In genomic region chr10:28544058-28544457, GRCh38 we compare ENCODE assay signal across 26 cellular contexts.
"Had no signal": no experiment of that assay in that cellular context is flagged by ENCODE, and none has a peak within 500 bp of the region (broad histone marks: within the 10 kb centered on the region; RNA-seq: fewer than 3 reads in every experiment).

No MANE protein-coding gene starts in this region.

- H3K27ac ChIP-seq: gastroesophageal sphincter, hepatocyte, ovary, skin epidermis, testis, vagina had no signal

- H3K9me3 ChIP-seq: gastroesophageal sphincter, ovary, testis, vagina had no signal

- H3K27me3 Mint-ChIP-seq: activated CD4-positive, alpha-beta T cell treated with anti-CD3 and anti-CD28 coated beads for 36 hours; activated naive CD4-positive, alpha-beta T cell treated with anti-CD3 and anti-CD28 coated beads, Interleukin-2, amount 10 ng/mL, durations not matched to agents 7 days and 5 days; progenitor cell of endocrine pancreas; type B pancreatic cell had no signal

- DNase-seq: activated CD4-positive, alpha-beta T cell treated with anti-CD3 and anti-CD28 coated beads for 36 hours; activated CD4-positive, CD25-positive, alpha-beta regulatory T cell; activated effector memory CD4-positive, alpha-beta T cell treated with anti-CD3 and anti-CD28 coated beads, Interleukin-2, amount 50 U/mL, for 16 hours; activated naive CD4-positive, alpha-beta T cell treated with anti-CD3 and anti-CD28 coated beads, Interleukin-2, amount 10 ng/mL, durations not matched to agents 7 days and 5 days; activated T-cell treated with anti-CD3 and anti-CD28 coated beads for 4 hours; amniotic stem cell; effector CD8-positive, alpha-beta T cell; left colon; mesendoderm; ovary; stimulated activated CD4-positive, alpha-beta T cell treated with anti-CD3 and anti-CD28 coated beads, Interleukin-1b, Interleukin-23, amount 100 ng/mL, for 48 hours; stimulated activated naive CD4-positive, alpha-beta T cell; T-helper 2 cell; testis had no signal

- FAIRE-seq: bronchial epithelial cell, colon, endothelial cell of umbilical vein, keratinocyte had no signal

- H3K9me3 Mint-ChIP-seq: activated naive CD4-positive, alpha-beta T cell treated with anti-CD3 and anti-CD28 coated beads, Interleukin-2, amount 10 ng/mL, durations not matched to agents 7 days and 5 days; activated T-helper 1 cell treated with anti-CD3 and anti-CD28 coated beads, Interleukin-12 subunit alpha, Interleukin-12 subunit beta, Interleukin-2, Interleukin-4 antibody, amounts not matched to agents 30 ng/mL and 10 ng/mL and 1 ng/mL, durations not matched to agents 14 hours and 24 hours and 36 hours; type B pancreatic cell had no signal

- H3K27me3 ChIP-seq: gastroesophageal sphincter, hepatocyte, ovary, testis, vagina had no signal

- H3K36me3 ChIP-seq: ovary had no signal

- H3K4me3 ChIP-seq: gastroesophageal sphincter, hepatocyte, ovary, skin epidermis, testis, vagina had no signal

- ATAC-seq: activated CD4-positive, alpha-beta T cell treated with anti-CD3 and anti-CD28 coated beads for 36 hours; gastroesophageal sphincter; left colon; sciatic nerve had no signal

- H3K27ac Mint-ChIP-seq: activated CD4-positive, alpha-beta T cell treated with anti-CD3 and anti-CD28 coated beads for 36 hours; activated naive CD4-positive, alpha-beta T cell treated with anti-CD3 and anti-CD28 coated beads, Interleukin-2, amount 10 ng/mL, durations not matched to agents 7 days and 5 days; activated T-helper 1 cell treated with anti-CD3 and anti-CD28 coated beads, Interleukin-12 subunit alpha, Interleukin-12 subunit beta, Interleukin-2, Interleukin-4 antibody, amounts not matched to agents 30 ng/mL and 10 ng/mL and 1 ng/mL, durations not matched to agents 14 hours and 24 hours and 36 hours; type B pancreatic cell had no signal

- H3K4me3 Mint-ChIP-seq: activated CD4-positive, alpha-beta T cell treated with anti-CD3 and anti-CD28 coated beads for 36 hours; activated naive CD4-positive, alpha-beta T cell treated with anti-CD3 and anti-CD28 coated beads, Interleukin-2, amount 10 ng/mL, durations not matched to agents 7 days and 5 days; activated T-helper 1 cell treated with anti-CD3 and anti-CD28 coated beads, Interleukin-12 subunit alpha, Interleukin-12 subunit beta, Interleukin-2, Interleukin-4 antibody, amounts not matched to agents 30 ng/mL and 10 ng/mL and 1 ng/mL, durations not matched to agents 14 hours and 24 hours and 36 hours; type B pancreatic cell had no signal
